In the genomic region with DNA sequence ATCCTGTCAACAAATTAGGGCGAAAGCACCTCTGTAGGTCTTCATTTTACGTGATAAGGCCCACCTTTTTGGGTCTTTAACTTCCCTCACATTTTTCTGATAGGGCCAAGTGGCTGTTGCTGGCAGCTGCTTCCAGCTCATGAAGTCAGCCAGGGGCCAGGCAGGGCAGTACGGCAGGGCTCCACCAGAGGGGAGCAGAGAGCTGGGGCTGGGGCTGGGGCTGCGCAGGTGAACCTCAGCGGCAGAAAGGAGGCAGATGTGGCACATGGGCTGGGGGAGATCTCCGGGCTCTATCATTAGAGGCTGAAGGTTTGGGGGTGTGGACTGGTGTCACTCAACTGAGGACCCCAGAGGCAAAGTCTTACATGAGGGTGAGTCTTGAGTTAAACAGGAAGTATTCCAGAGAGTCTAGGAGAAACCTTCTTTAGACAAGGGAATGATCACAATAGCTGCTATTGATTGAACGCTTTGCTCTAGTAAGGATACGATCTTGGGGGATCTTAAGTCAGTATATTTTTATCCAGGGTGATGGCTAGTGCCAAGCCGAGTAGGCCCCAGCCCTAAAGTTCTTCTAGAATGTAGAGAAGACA, we compare ENCODE assay signal across 1 cellular context.
TF ChIP-seq lines count a peak whose summit lies in the region.

No MANE protein-coding gene starts in this region.

TF ChIP-seq in K562, 482 proteins besides CTCF, POLR2A, EP300 and RAD21 (continued from another document and continues in another):
- TF ChIP-seq EZH2 (IDR thresholded peaks at IDR 0.05; ENCODE audit: borderline replicate concordance, low read depth, low read length), result no peak
- TF ChIP-seq, protein P1, sequence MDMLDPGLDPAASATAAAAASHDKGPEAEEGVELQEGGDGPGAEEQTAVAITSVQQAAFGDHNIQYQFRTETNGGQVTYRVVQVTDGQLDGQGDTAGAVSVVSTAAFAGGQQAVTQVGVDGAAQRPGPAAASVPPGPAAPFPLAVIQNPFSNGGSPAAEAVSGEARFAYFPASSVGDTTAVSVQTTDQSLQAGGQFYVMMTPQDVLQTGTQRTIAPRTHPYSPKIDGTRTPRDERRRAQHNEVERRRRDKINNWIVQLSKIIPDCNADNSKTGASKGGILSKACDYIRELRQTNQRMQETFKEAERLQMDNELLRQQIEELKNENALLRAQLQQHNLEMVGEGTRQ (CRISPR knock-in tag; IDR thresholded peaks at IDR 0.05), result no peak
- TF ChIP-seq BCOR (IDR thresholded peaks at IDR 0.05), result no peak
- TF ChIP-seq, protein P2, sequence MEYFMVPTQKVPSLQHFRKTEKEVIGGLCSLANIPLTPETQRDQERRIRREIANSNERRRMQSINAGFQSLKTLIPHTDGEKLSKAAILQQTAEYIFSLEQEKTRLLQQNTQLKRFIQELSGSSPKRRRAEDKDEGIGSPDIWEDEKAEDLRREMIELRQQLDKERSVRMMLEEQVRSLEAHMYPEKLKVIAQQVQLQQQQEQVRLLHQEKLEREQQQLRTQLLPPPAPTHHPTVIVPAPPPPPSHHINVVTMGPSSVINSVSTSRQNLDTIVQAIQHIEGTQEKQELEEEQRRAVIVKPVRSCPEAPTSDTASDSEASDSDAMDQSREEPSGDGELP (CRISPR knock-in tag; IDR thresholded peaks at IDR 0.05; ENCODE audit: borderline replicate concordance), result peak; percentile 70; the same call in 1 of the 2 replicates
- TF ChIP-seq PHF8 (IDR thresholded peaks at IDR 0.05; ENCODE audit: borderline replicate concordance, low read length), result no peak
- TF ChIP-seq, protein P3, sequence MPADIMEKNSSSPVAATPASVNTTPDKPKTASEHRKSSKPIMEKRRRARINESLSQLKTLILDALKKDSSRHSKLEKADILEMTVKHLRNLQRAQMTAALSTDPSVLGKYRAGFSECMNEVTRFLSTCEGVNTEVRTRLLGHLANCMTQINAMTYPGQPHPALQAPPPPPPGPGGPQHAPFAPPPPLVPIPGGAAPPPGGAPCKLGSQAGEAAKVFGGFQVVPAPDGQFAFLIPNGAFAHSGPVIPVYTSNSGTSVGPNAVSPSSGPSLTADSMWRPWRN (IDR thresholded peaks at IDR 0.05; ENCODE audit: low read depth), result no peak
- TF ChIP-seq, protein P4, sequence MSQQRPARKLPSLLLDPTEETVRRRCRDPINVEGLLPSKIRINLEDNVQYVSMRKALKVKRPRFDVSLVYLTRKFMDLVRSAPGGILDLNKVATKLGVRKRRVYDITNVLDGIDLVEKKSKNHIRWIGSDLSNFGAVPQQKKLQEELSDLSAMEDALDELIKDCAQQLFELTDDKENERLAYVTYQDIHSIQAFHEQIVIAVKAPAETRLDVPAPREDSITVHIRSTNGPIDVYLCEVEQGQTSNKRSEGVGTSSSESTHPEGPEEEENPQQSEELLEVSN (IDR thresholded peaks at IDR 0.05; ENCODE audit: borderline replicate concordance in 1 of 2, extremely low read depth in 1 of 2, insufficient read depth in 1 of 2, insufficient read length in 1 of 2, low read depth in 1 of 2, low read length in 1 of 2, poor library complexity in 1 of 2, severe bottlenecking in 1 of 2), result peak in 1 of 2 experiments; percentile 35
- peak; percentile 28; the same call in 1 of the 2 replicates for TF ChIP-seq BHLHE40 (IDR thresholded peaks at IDR 0.05; ENCODE audit: low read length)
- TF ChIP-seq RHOXF2B (CRISPR knock-in tag; conservative IDR thresholded peaks at IDR 0.05), result no peak
- TF ChIP-seq NONO (IDR thresholded peaks at IDR 0.05; ENCODE audit: low read depth in 2 of 2, low read length in 1 of 2), result no peak
- peak; percentile 75 for TF ChIP-seq RB1 (IDR thresholded peaks at IDR 0.05; ENCODE audit: low read depth)
- TF ChIP-seq HIVEP1 (CRISPR knock-in tag; IDR thresholded peaks at IDR 0.05), result no peak
- TF ChIP-seq, protein P5, sequence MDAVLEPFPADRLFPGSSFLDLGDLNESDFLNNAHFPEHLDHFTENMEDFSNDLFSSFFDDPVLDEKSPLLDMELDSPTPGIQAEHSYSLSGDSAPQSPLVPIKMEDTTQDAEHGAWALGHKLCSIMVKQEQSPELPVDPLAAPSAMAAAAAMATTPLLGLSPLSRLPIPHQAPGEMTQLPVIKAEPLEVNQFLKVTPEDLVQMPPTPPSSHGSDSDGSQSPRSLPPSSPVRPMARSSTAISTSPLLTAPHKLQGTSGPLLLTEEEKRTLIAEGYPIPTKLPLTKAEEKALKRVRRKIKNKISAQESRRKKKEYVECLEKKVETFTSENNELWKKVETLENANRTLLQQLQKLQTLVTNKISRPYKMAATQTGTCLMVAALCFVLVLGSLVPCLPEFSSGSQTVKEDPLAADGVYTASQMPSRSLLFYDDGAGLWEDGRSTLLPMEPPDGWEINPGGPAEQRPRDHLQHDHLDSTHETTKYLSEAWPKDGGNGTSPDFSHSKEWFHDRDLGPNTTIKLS (IDR thresholded peaks at IDR 0.05; ENCODE audit: borderline replicate concordance, low read depth), result no peak
- TF ChIP-seq ILK (tag; IDR thresholded peaks at IDR 0.05; ENCODE audit: borderline replicate concordance, low read depth), result no peak
- no peak for TF ChIP-seq ZNF253 (CRISPR knock-in tag; conservative IDR thresholded peaks at IDR 0.05)
- TF ChIP-seq MCM5 (IDR thresholded peaks at IDR 0.05; ENCODE audit: low read depth), result no peak
- TF ChIP-seq RBM15 (IDR thresholded peaks at IDR 0.05; ENCODE audit: insufficient read depth, low read length), result no peak
- TF ChIP-seq SIRT6 (IDR thresholded peaks at IDR 0.05; ENCODE audit: low read depth, low read length), result no peak
- no peak for TF ChIP-seq BCL6 (CRISPR knock-in tag; IDR thresholded peaks at IDR 0.05)
- peak; percentile 68; the same call in 1 of the 2 replicates for TF ChIP-seq ARID2 (IDR thresholded peaks at IDR 0.05)
- TF ChIP-seq TEAD4 (IDR thresholded peaks at IDR 0.05; ENCODE audit: low read length), result no peak
- no peak for TF ChIP-seq TEAD4 (CRISPR knock-in tag; IDR thresholded peaks at IDR 0.05; ENCODE audit: borderline replicate concordance)
- TF ChIP-seq NFIX (CRISPR knock-in tag; IDR thresholded peaks at IDR 0.05; ENCODE audit: low read depth), result no peak
- TF ChIP-seq CBFA2T3 (IDR thresholded peaks at IDR 0.05), result no peak
- TF ChIP-seq ETS2 (tag; IDR thresholded peaks at IDR 0.05; ENCODE audit: borderline replicate concordance, poor library complexity, severe bottlenecking), result no peak
- peak in 2 of 3 experiments; percentile 16 to 54 for TF ChIP-seq YY1 (IDR thresholded peaks at IDR 0.05; ENCODE audit: borderline replicate concordance in 1 of 3, control insufficient read depth in 1 of 3, extremely low read depth in 1 of 3, insufficient read depth in 3 of 3, insufficient read length in 1 of 3, insufficient replicate concordance in 2 of 3, low read depth in 1 of 3, low read length in 2 of 3)
- TF ChIP-seq ZNF239 (CRISPR knock-in tag; IDR thresholded peaks at IDR 0.05), result no peak
- no peak for TF ChIP-seq SLC30A9 (CRISPR knock-in tag; IDR thresholded peaks at IDR 0.05)
- TF ChIP-seq KLF16 (IDR thresholded peaks at IDR 0.05), result peak; percentile 30; the same call in 1 of the 2 replicates
- TF ChIP-seq CTBP1 (IDR thresholded peaks at IDR 0.05; ENCODE audit: borderline replicate concordance), result 0 out of 2 replicates have a peak, but pooled peaks have one; percentile 17
- TF ChIP-seq, protein P6, sequence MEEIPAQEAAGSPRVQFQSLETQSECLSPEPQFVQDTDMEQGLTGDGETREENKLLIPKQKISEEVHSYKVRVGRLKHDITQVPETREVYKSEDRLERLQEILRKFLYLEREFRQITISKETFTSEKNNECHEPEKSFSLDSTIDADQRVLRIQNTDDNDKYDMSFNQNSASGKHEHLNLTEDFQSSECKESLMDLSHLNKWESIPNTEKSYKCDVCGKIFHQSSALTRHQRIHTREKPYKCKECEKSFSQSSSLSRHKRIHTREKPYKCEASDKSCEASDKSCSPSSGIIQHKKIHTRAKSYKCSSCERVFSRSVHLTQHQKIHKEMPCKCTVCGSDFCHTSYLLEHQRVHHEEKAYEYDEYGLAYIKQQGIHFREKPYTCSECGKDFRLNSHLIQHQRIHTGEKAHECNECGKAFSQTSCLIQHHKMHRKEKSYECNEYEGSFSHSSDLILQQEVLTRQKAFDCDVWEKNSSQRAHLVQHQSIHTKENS (CRISPR knock-in tag; IDR thresholded peaks at IDR 0.05), result no peak
- TF ChIP-seq MTF1 (CRISPR knock-in tag; IDR thresholded peaks at IDR 0.05; ENCODE audit: borderline replicate concordance), result no peak
- no peak for TF ChIP-seq BRD9 (IDR thresholded peaks at IDR 0.05; ENCODE audit: low read depth, partially characterized antibody)
- no peak for TF ChIP-seq NR2C1 (IDR thresholded peaks at IDR 0.05)
- TF ChIP-seq NR2C1 (tag; IDR thresholded peaks at IDR 0.05), result no peak
- TF ChIP-seq CC2D1A (IDR thresholded peaks at IDR 0.05), result 0 out of 2 replicates have a peak, but pooled peaks have one; percentile 45
- no peak for TF ChIP-seq PHTF2 (CRISPR knock-in tag; IDR thresholded peaks at IDR 0.05)
- TF ChIP-seq, protein P7, sequence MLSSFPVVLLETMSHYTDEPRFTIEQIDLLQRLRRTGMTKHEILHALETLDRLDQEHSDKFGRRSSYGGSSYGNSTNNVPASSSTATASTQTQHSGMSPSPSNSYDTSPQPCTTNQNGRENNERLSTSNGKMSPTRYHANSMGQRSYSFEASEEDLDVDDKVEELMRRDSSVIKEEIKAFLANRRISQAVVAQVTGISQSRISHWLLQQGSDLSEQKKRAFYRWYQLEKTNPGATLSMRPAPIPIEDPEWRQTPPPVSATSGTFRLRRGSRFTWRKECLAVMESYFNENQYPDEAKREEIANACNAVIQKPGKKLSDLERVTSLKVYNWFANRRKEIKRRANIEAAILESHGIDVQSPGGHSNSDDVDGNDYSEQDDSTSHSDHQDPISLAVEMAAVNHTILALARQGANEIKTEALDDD (IDR thresholded peaks at IDR 0.05), result no peak
- TF ChIP-seq ZNF384 (IDR thresholded peaks at IDR 0.05; ENCODE audit: low read depth, low read length), result 0 out of 2 replicates have a peak, but pooled peaks have one; percentile 22
- TF ChIP-seq GATAD2B (IDR thresholded peaks at IDR 0.05; ENCODE audit: borderline replicate concordance), result no peak
- no peak for TF ChIP-seq MED1 (CRISPR knock-in tag; IDR thresholded peaks at IDR 0.05; ENCODE audit: borderline replicate concordance)
- no peak for TF ChIP-seq ZNF589 (CRISPR knock-in tag; IDR thresholded peaks at IDR 0.05; ENCODE audit: low read depth)
- TF ChIP-seq TBL1XR1 (IDR thresholded peaks at IDR 0.05; ENCODE audit: low read length in 2 of 2), result 0 out of 4 replicates have a peak, but pooled peaks of 1 of the 2 experiments have one; percentile 25
- TF ChIP-seq, protein P8, sequence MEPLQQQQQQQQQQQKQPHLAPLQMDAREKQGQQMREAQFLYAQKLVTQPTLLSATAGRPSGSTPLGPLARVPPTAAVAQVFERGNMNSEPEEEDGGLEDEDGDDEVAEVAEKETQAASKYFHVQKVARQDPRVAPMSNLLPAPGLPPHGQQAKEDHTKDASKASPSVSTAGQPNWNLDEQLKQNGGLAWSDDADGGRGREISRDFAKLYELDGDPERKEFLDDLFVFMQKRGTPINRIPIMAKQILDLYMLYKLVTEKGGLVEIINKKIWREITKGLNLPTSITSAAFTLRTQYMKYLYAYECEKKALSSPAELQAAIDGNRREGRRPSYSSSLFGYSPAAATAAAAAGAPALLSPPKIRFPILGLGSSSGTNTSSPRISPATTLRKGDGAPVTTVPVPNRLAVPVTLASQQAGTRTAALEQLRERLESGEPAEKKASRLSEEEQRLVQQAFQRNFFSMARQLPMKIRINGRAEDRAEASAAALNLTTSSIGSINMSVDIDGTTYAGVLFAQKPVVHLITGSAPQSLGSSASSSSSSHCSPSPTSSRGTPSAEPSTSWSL (CRISPR knock-in tag; IDR thresholded peaks at IDR 0.05; ENCODE audit: borderline replicate concordance), result no peak
- peak; percentile 69 to 75 for TF ChIP-seq NRF1 (conservative IDR thresholded peaks at IDR 0.05 in 1 of 2, IDR thresholded peaks at IDR 0.05 in 1 of 2)
- TF ChIP-seq POLR2AphosphoS2 (IDR thresholded peaks at IDR 0.05; ENCODE audit: low read length), result no peak
- TF ChIP-seq, protein P9, sequence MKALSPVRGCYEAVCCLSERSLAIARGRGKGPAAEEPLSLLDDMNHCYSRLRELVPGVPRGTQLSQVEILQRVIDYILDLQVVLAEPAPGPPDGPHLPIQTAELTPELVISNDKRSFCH (CRISPR knock-in tag; IDR thresholded peaks at IDR 0.05), result no peak
- TF ChIP-seq, protein P9 (tag; IDR thresholded peaks at IDR 0.05), result no peak
- TF ChIP-seq, protein P10, sequence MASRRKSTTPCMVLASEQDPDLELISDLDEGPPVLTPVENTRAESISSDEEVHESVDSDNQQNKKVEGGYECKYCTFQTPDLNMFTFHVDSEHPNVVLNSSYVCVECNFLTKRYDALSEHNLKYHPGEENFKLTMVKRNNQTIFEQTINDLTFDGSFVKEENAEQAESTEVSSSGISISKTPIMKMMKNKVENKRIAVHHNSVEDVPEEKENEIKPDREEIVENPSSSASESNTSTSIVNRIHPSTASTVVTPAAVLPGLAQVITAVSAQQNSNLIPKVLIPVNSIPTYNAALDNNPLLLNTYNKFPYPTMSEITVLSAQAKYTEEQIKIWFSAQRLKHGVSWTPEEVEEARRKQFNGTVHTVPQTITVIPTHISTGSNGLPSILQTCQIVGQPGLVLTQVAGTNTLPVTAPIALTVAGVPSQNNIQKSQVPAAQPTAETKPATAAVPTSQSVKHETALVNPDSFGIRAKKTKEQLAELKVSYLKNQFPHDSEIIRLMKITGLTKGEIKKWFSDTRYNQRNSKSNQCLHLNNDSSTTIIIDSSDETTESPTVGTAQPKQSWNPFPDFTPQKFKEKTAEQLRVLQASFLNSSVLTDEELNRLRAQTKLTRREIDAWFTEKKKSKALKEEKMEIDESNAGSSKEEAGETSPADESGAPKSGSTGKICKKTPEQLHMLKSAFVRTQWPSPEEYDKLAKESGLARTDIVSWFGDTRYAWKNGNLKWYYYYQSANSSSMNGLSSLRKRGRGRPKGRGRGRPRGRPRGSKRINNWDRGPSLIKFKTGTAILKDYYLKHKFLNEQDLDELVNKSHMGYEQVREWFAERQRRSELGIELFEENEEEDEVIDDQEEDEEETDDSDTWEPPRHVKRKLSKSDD (conservative IDR thresholded peaks at IDR 0.05; ENCODE audit: low read length), result 0 out of 2 replicates have a peak, but pooled peaks have one; percentile 40
- TF ChIP-seq ZNF699 (CRISPR knock-in tag; IDR thresholded peaks at IDR 0.05; ENCODE audit: insufficient replicate concordance), result no peak
- TF ChIP-seq XRCC5 (IDR thresholded peaks at IDR 0.05; ENCODE audit: low read depth, low read length), result 0 out of 2 replicates have a peak, but pooled peaks have one; percentile 35
- no peak for TF ChIP-seq DNMT1 (IDR thresholded peaks at IDR 0.05)
- TF ChIP-seq HCFC1 (IDR thresholded peaks at IDR 0.05; ENCODE audit: low read depth, low read length), result 0 out of 2 replicates have a peak, but pooled peaks have one; percentile 18
- TF ChIP-seq, protein P11, sequence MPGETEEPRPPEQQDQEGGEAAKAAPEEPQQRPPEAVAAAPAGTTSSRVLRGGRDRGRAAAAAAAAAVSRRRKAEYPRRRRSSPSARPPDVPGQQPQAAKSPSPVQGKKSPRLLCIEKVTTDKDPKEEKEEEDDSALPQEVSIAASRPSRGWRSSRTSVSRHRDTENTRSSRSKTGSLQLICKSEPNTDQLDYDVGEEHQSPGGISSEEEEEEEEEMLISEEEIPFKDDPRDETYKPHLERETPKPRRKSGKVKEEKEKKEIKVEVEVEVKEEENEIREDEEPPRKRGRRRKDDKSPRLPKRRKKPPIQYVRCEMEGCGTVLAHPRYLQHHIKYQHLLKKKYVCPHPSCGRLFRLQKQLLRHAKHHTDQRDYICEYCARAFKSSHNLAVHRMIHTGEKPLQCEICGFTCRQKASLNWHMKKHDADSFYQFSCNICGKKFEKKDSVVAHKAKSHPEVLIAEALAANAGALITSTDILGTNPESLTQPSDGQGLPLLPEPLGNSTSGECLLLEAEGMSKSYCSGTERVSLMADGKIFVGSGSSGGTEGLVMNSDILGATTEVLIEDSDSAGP (CRISPR knock-in tag; IDR thresholded peaks at IDR 0.05), result no peak
- TF ChIP-seq EHMT2 (IDR thresholded peaks at IDR 0.05), result no peak
- no peak for TF ChIP-seq GATA2 (CRISPR knock-in tag; IDR thresholded peaks at IDR 0.05)
